In genomic region chr1:158049867-158050266, GRCh38 we compare ENCODE assay signal across 19 cellular contexts. TPM values are rescaled to one million over a fixed set of nuclear protein-coding genes. Genes with fewer than 3 reads are reported as not detected.
"Had no signal": no experiment of that assay in that cellular context is flagged by ENCODE, and none has a peak within 500 bp of the region (broad histone marks: within the 10 kb centered on the region; RNA-seq: fewer than 3 reads in every experiment).

No MANE protein-coding gene starts in this region.

- ATAC-seq: activated CD4-positive, CD25-positive, alpha-beta regulatory T cell treated with anti-CD3 and anti-CD28 coated beads, Interleukin-2, amount 50 U/mL, for 24 hours; heart left ventricle; right lobe of liver had no signal

- H3K36me3 Mint-ChIP-seq: activated naive CD8-positive, alpha-beta T cell treated with anti-CD3 and anti-CD28 coated beads, Interleukin-2, amount 10 ng/mL, durations not matched to agents 7 days and 5 days; immature natural killer cell had no signal

- DNase-seq: activated naive CD4-positive, alpha-beta T cell; activated naive CD8-positive, alpha-beta T cell treated with anti-CD3 and anti-CD28 coated beads, Interleukin-2, amount 10 ng/mL, durations not matched to agents 7 days and 5 days; aorta; foreskin melanocyte; heart left ventricle; immature natural killer cell; left cardiac atrium; lower lobe of right lung; nephron progenitor cell; right lobe of liver; T-helper 9 cell; upper lobe of left lung had no signal

- H3K9me3 ChIP-seq: heart left ventricle, lower lobe of right lung, prostate gland, right lobe of liver, upper lobe of left lung had no signal

- H3K27me3 ChIP-seq: cardiac muscle cell, right lobe of liver, upper lobe of left lung had no signal

- H3K27ac Mint-ChIP-seq: activated naive CD8-positive, alpha-beta T cell treated with anti-CD3 and anti-CD28 coated beads, Interleukin-2, amount 10 ng/mL, durations not matched to agents 7 days and 5 days; immature natural killer cell; mesothelial cell of epicardium; nephron progenitor cell; stimulated activated naive CD8-positive, alpha-beta T cell treated with anti-CD3 and anti-CD28 coated beads, Interleukin-15, Interleukin-2, amounts not matched to agents 100 ng/mL and 50 ng/mL, for 24 hours had no signal

- H3K4me3 Mint-ChIP-seq: activated naive CD8-positive, alpha-beta T cell treated with anti-CD3 and anti-CD28 coated beads, Interleukin-2, amount 10 ng/mL, durations not matched to agents 7 days and 5 days; immature natural killer cell; mesothelial cell of epicardium; nephron progenitor cell; stimulated activated naive CD8-positive, alpha-beta T cell treated with anti-CD3 and anti-CD28 coated beads, Interleukin-15, Interleukin-2, amounts not matched to agents 100 ng/mL and 50 ng/mL, for 24 hours had no signal

- H3K4me1 Mint-ChIP-seq: activated naive CD8-positive, alpha-beta T cell treated with anti-CD3 and anti-CD28 coated beads, Interleukin-2, amount 10 ng/mL, durations not matched to agents 7 days and 5 days; immature natural killer cell had no signal

- H3K27ac ChIP-seq: cardiac muscle cell, heart left ventricle, lower lobe of right lung, prostate gland, right lobe of liver, upper lobe of left lung had no signal

- H3K9me3 Mint-ChIP-seq: activated naive CD8-positive, alpha-beta T cell treated with anti-CD3 and anti-CD28 coated beads, Interleukin-2, amount 10 ng/mL, durations not matched to agents 7 days and 5 days; mesothelial cell of epicardium; nephron progenitor cell; stimulated activated naive CD8-positive, alpha-beta T cell treated with anti-CD3 and anti-CD28 coated beads, Interleukin-15, Interleukin-2, amounts not matched to agents 100 ng/mL and 50 ng/mL, for 24 hours had no signal

- H3K4me3 ChIP-seq: cardiac muscle cell, heart left ventricle, lower lobe of right lung, prostate gland, right lobe of liver, upper lobe of left lung had no signal

- FAIRE-seq: colon, endometrium had no signal

- H3K36me3 ChIP-seq: cardiac muscle cell, lower lobe of right lung, prostate gland, right lobe of liver, upper lobe of left lung had no signal

- H3K4me1 ChIP-seq: prostate gland, right lobe of liver had no signal

RNA-seq across cellular contexts. Expression of gene KIRREL1, which starts 56.4 kb away (rescaled TPM):
- total RNA-seq: activated naive CD8-positive, alpha-beta T cell treated with anti-CD3 and anti-CD28 coated beads, Interleukin-2, amount 10 ng/mL, durations not matched to agents 7 days and 5 days had no signal
- polyA plus RNA-seq: immature natural killer cell had no signal
